12 cellular contexts compared by ENCODE assay signal in the genomic region with DNA sequence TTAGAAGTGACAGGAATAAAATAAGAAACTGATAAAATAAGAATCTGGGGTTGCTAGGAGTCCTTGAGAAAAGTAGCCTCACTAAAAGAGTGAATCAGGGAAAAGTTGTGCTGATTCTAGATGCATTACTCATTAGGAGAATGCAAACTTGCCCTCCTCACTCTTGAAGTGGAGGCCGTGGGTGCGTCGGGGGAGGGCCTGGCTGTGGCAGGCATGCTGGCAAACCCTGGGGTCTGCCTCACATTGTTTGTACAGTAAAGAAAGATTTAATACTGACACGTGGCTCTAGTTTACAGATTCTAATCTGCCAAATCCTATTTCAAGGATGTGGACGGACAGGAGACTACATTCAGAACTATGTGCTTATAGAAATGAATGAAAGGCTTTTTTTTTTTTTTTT. TPM values are rescaled to one million over a fixed set of nuclear protein-coding genes. Genes with fewer than 3 reads are reported as not detected.
DNase-seq lines count a peak whose midpoint lies in the region; ATAC-seq and TF ChIP-seq lines count a peak whose summit lies in the region.
"Had no signal": no experiment of that assay in that cellular context is flagged by ENCODE, and none has a peak within 500 bp of the region (broad histone marks: within the 10 kb centered on the region; RNA-seq: fewer than 3 reads in every experiment).

No MANE protein-coding gene starts in this region.

- peaks cover 8% of the 10 kb centered on the region for H3K9me3 ChIP-seq in A673 (ENCODE audit: low read depth, low read length, poor library complexity, severe bottlenecking)
- no peaks in the 10 kb centered on the region for H3K9me3 ChIP-seq in hepatocyte (ENCODE audit: low read depth)

- H4K20me1 ChIP-seq in hepatocyte (ENCODE audit: insufficient read depth, poor library complexity, severe bottlenecking) = no peaks in the 10 kb centered on the region

- H3K4me1 ChIP-seq in A673 (ENCODE audit: insufficient read depth, low read length, poor library complexity, severe bottlenecking) = peaks cover 4% of the 10 kb centered on the region
- peaks cover 21% of the 10 kb centered on the region for H3K4me1 ChIP-seq in hepatocyte (ENCODE audit: insufficient read depth)

- H3K36me3 Mint-ChIP-seq in activated naive CD8-positive, alpha-beta T cell treated with anti-CD3 and anti-CD28 coated beads, Interleukin-2, amount 50 U/mL, for 24 hours (ENCODE audit: low read depth) = peaks cover 2% of the 10 kb centered on the region

- H3K9me2 ChIP-seq in hepatocyte (replicated peaks; ENCODE audit: insufficient read depth) = no peaks in the 10 kb centered on the region

- peaks cover 2% of the 10 kb centered on the region for H3K4me1 Mint-ChIP-seq in activated naive CD8-positive, alpha-beta T cell treated with anti-CD3 and anti-CD28 coated beads, Interleukin-2, amount 50 U/mL, for 24 hours

- WGBS in hepatocyte (ENCODE audit: low lambda C conversion rate, missing lambda C conversion rate) = 19% methylated on average over 5 of the region's 5 CpGs

- peaks cover 68% of the 10 kb centered on the region for H3K79me2 ChIP-seq in hepatocyte

- POLR2A ChIA-PET in A673 (lab: Charles Lee; ENCODE audit: low non-redundant PET) = no interaction called here

- H3K36me3 ChIP-seq in A673 (ENCODE audit: insufficient read depth, low read length, poor library complexity, severe bottlenecking) (no peaks in the 10 kb centered on the region), hepatocyte (replicated peaks; ENCODE audit: insufficient read depth, low read depth) (no peaks in the 10 kb centered on the region)
- H3K36me3 ChIP-seq: cardiac muscle cell had no signal

- no peak overlapping the region for H3K4me3 Mint-ChIP-seq in activated naive CD8-positive, alpha-beta T cell treated with anti-CD3 and anti-CD28 coated beads, Interleukin-2, amount 50 U/mL, for 24 hours

- no peak for TF ChIP-seq CTCF in A673 (conservative IDR thresholded peaks at IDR 0.05; ENCODE audit: low read depth, low read length)
- no peak for TF ChIP-seq CTCF in hepatocyte (IDR thresholded peaks at IDR 0.05; ENCODE audit: poor library complexity)

- no peak overlapping the region for H3K27ac Mint-ChIP-seq in activated naive CD8-positive, alpha-beta T cell treated with anti-CD3 and anti-CD28 coated beads, Interleukin-2, amount 50 U/mL, for 24 hours

- H3K27me3 ChIP-seq in A673 (replicated peaks; ENCODE audit: insufficient read depth, low read depth, low read length, poor library complexity) (no peaks in the 10 kb centered on the region), hepatocyte (no peaks in the 10 kb centered on the region)
- H3K27me3 ChIP-seq: cardiac muscle cell had no signal

- no peak overlapping the region for H3K27ac ChIP-seq in A673 (ENCODE audit: low read depth, low read length, poor library complexity, severe bottlenecking)
- H3K27ac ChIP-seq in hepatocyte = peak overlapping the region; percentile 1
- H3K27ac ChIP-seq: cardiac muscle cell had no signal

- intact Hi-C loops in A673 (cut with micrococcal nuclease; ENCODE audit: unreplicated experiment) = no loop called here

- no peak overlapping the region for H2AFZ ChIP-seq in hepatocyte

- BruUV-seq in A673 (replicated peaks; lab: Mats Ljungman, UMichigan) = no TSS peak

- no peak overlapping the region for H3K4me2 ChIP-seq in hepatocyte

- DNase-seq in A673 (ENCODE audit: low spot score) (peak; percentile 34), H4 (ENCODE audit: low spot score) (peak; percentile 54), hepatocyte (ENCODE audit: low spot score) (peak; percentile 20), SKM-1 treated with dmso at 0.1 percent for 144 hours (lab: John Stamatoyannopoulos, UW; ENCODE audit: unreplicated experiment) (no peak)
- DNase-seq in activated naive CD8-positive, alpha-beta T cell treated with anti-CD3 and anti-CD28 coated beads, Interleukin-2, amount 50 U/mL, for 24 hours = peak; percentile 4
- DNase-seq in activated naive CD4-positive, alpha-beta T cell (lab: John Stamatoyannopoulos, UW) = no peak
- no peak for DNase-seq in activated effector memory CD4-positive, alpha-beta T cell treated with Interleukin-2 at 50 U/mL for 16 hours
- DNase-seq: activated CD4-positive, alpha-beta T cell treated with anti-CD3 and anti-CD28 coated beads for 1 hour; COR-L47; NCI-H1105 treated with DMSO at 0.1 percent for 48 hours had no signal

- H3K9me3 Mint-ChIP-seq in activated naive CD8-positive, alpha-beta T cell treated with anti-CD3 and anti-CD28 coated beads, Interleukin-2, amount 50 U/mL, for 24 hours = peaks cover 17% of the 10 kb centered on the region

- H3K27me3 Mint-ChIP-seq in activated naive CD8-positive, alpha-beta T cell treated with anti-CD3 and anti-CD28 coated beads, Interleukin-2, amount 50 U/mL, for 24 hours = peaks cover 10% of the 10 kb centered on the region

- CTCF ChIA-PET in A673 (lab: Charles Lee) = no interaction called here

- no peak for ATAC-seq in activated naive CD8-positive, alpha-beta T cell treated with anti-CD3 and anti-CD28 coated beads, Interleukin-2, amount 50 U/mL, for 24 hours
- ATAC-seq in HG03521 (IDR thresholded peaks at IDR 0.05; ENCODE audit: unreplicated experiment) = no peak

- no peak overlapping the region for H3K4me3 ChIP-seq in A673 (ENCODE audit: low read depth, low read length, poor library complexity, severe bottlenecking)
- no peak overlapping the region for H3K4me3 ChIP-seq in hepatocyte
- H3K4me3 ChIP-seq: cardiac muscle cell had no signal

RNA-seq across cellular contexts. Expression of a gene that starts 41.9 kb away (rescaled TPM):
- total RNA-seq in A673 (2021) (9.0 and 12.8 TPM in 2 replicates), hepatocyte (18.5 and 20.6 TPM in 2 replicates)
- 14.6 and 16.6 TPM in 2 replicates for total RNA-seq in H4 (2014; rRNA removed; shearing (Covaris generic))
- 8.3 and 8.9 TPM in 2 replicates for polyA plus RNA-seq in hepatocyte

Comparison
In these comparisons a context has a peak if more than half of its experiments do, and no peak if none do; other contexts are left out.
1. DNase-seq: peak in A673 (single experiment), H4 (single experiment), activated naive CD8-positive, alpha-beta T cell treated with anti-CD3 and anti-CD28 coated beads, Interleukin-2, amount 50 U/mL, for 24 hours (single experiment) and hepatocyte (single experiment); none in activated naive CD4-positive, alpha-beta T cell (0 of 4), activated effector memory CD4-positive, alpha-beta T cell treated with Interleukin-2 at 50 U/mL for 16 hours (single experiment) and SKM-1 treated with dmso at 0.1 percent for 144 hours (single experiment).